Comparison of ENCODE assay signal across 8 cellular contexts in genomic region chr11:33692013-33692504, GRCh38. TPM values are rescaled to one million over a fixed set of nuclear protein-coding genes. Genes with fewer than 3 reads are reported as not detected.
DNase-seq lines count a peak whose midpoint lies in the region; ATAC-seq and TF ChIP-seq lines count a peak whose summit lies in the region.

No MANE protein-coding gene starts in this region.

- H3K4me3 ChIP-seq in AG10803 (ENCODE audit: low read length) = peak overlapping the region; percentile 45
- no peak overlapping the region for H3K4me3 ChIP-seq in colonic mucosa
- H3K4me3 ChIP-seq in lower lobe of right lung = no peak overlapping the region
- H3K4me3 ChIP-seq in tibial artery = peak overlapping the region in 1 of 2 donors; percentile 31

- peaks cover 15% of the 10 kb centered on the region for H3K4me1 ChIP-seq in colonic mucosa
- peaks cover 53% of the 10 kb centered on the region for H3K4me1 ChIP-seq in lower lobe of right lung
- peaks cover 0 to 42% (median 26%) of the 10 kb centered on the region in 4 donors for H3K4me1 ChIP-seq in tibial artery

- no peaks in the 10 kb centered on the region for H3K9me3 ChIP-seq in colonic mucosa
- no peaks in the 10 kb centered on the region for H3K9me3 ChIP-seq in lower lobe of right lung
- no peaks in the 10 kb centered on the region for H3K9me3 ChIP-seq in tibial artery

- ATAC-seq in lower lobe of right lung (peak; percentile 59 to 83), HG03025 (IDR thresholded peaks at IDR 0.05; ENCODE audit: low FRiP score, unreplicated experiment) (no peak), HG03565 (IDR thresholded peaks at IDR 0.05; ENCODE audit: unreplicated experiment) (no peak)

- intact Hi-C loops in colonic mucosa (cut with DNase I) = loop anchor here (10.0 kb wide), 1 partner anchor 527 kb away; the partner anchor contains the start of gene CSTF3
- intact Hi-C loops in lower lobe of right lung (cut with DNase I) = no loop called here
- intact Hi-C loops in tibial artery (cut with DNase I; ENCODE audit: low total_unique reads) = no loop called here

- H3K36me3 ChIP-seq in colonic mucosa (no peaks in the 10 kb centered on the region), lower lobe of right lung (no peaks in the 10 kb centered on the region), tibial artery (no peaks in the 10 kb centered on the region)

- peak overlapping the region; percentile 13 to 46 for H3K9ac ChIP-seq in colonic mucosa (ENCODE audit: low read depth in 2 of 2, low read length in 2 of 2)

- DNase-seq in AG10803 (ENCODE audit: low read depth) = peak; percentile 96
- DNase-seq in NCI-H2107 (lab: John Stamatoyannopoulos, UW) = peak; percentile 61
- DNase-seq in colonic mucosa = peak; percentile 76
- no peak for DNase-seq in lower lobe of right lung
- peak; percentile 83 to 84 for DNase-seq in tibial artery
- no peak for DNase-seq in activated gamma-delta T cell treated with Interleukin-2 at 50 U/mL for 16 hours

- no peaks in the 10 kb centered on the region for H3K27me3 ChIP-seq in colonic mucosa
- no peaks in the 10 kb centered on the region for H3K27me3 ChIP-seq in lower lobe of right lung (ENCODE audit: low read depth)
- no peaks in the 10 kb centered on the region for H3K27me3 ChIP-seq in tibial artery

- peak overlapping the region; percentile 84 for H3K27ac ChIP-seq in colonic mucosa
- H3K27ac ChIP-seq in lower lobe of right lung = peak overlapping the region; percentile 82
- H3K27ac ChIP-seq in tibial artery = peak overlapping the region; percentile 71 to 77

- TF ChIP-seq CTCF in AG10803 (conservative IDR thresholded peaks at IDR 0.05; ENCODE audit: low read length) (no peak), colonic mucosa (IDR thresholded peaks at IDR 0.05) (no peak), lower lobe of right lung (IDR thresholded peaks at IDR 0.05) (no peak), tibial artery (IDR thresholded peaks at IDR 0.05) (no peak)

RNA-seq across cellular contexts. Expression of gene C11orf91, which starts 8.6 kb away (rescaled TPM):
- total RNA-seq in colonic mucosa = not detected
- total RNA-seq in lower lobe of right lung = not detected

RNA-seq across cellular contexts. Expression of gene CD59, which starts 44.2 kb away (rescaled TPM):
- 100 to 1,000 TPM; 268 to 399 TPM for total RNA-seq in colonic mucosa
- 816 TPM for total RNA-seq in lower lobe of right lung

Comparison
In these comparisons a context has a peak if more than half of its experiments do, and no peak if none do; other contexts are left out.
1. DNase-seq: peak in AG10803 (single experiment), NCI-H2107 (single experiment), colonic mucosa (single experiment) and tibial artery (2 of 2); none in lower lobe of right lung (single experiment) and activated gamma-delta T cell treated with Interleukin-2 at 50 U/mL for 16 hours (single experiment).
2. ATAC-seq: peak in lower lobe of right lung (2 of 2); none in HG03025 (single experiment) and HG03565 (single experiment).
3. Peak in every context shown above with its lines, with median percentiles within 50 percentile points of each other: H3K27ac ChIP-seq.